Comparison of ENCODE assay signal across 17 cellular contexts in genomic region chr7:4144171-4144701, GRCh38.
A peak's percentile ranks its signal among the peaks of the same experiment; 100 is the strongest.
DNase-seq lines count a peak whose midpoint lies in the region; ATAC-seq, FAIRE-seq and TF ChIP-seq lines count a peak whose summit lies in the region.
"Had no signal": no experiment of that assay in that cellular context is flagged by ENCODE, and none has a peak within 500 bp of the region (broad histone marks: within the 10 kb centered on the region; RNA-seq: fewer than 3 reads in every experiment).

No MANE protein-coding gene starts in this region.

- H3K4me2 ChIP-seq in GM23338: peak overlapping the region; percentile 38; the same call in 1 of the 2 replicates

- H4K20me1 ChIP-seq in GM23338 (replicated peaks; ENCODE audit: insufficient read depth): no peaks in the 10 kb centered on the region

- DNase-seq in GM23338 (ENCODE audit: low spot score) (no peak), kidney (peak; percentile 39), DMS153 treated with DMSO at 0.1 percent for 48 hours (lab: John Stamatoyannopoulos, UW; ENCODE audit: unreplicated experiment) (no peak)
- DNase-seq in activated naive CD4-positive, alpha-beta T cell treated with Interleukin-2 at 50 U/mL for 16 hours: no peak
- DNase-seq: DMS79, HCEC 1CT, NCI-H510A treated with DMSO at 0.1 percent for 48 hours, small intestine had no signal

- no peaks in the 10 kb centered on the region for H3K79me2 ChIP-seq in GM23338 (replicated peaks; ENCODE audit: insufficient read depth)

- no peaks in the 10 kb centered on the region for H3K27me3 ChIP-seq in GM23338 (ENCODE audit: insufficient read depth)
- H3K27me3 ChIP-seq in rectal smooth muscle tissue (ENCODE audit: control insufficient read depth, insufficient read depth, low read length): no peaks in the 10 kb centered on the region

- H3K36me3 ChIP-seq in GM23338 (ENCODE audit: insufficient read depth): no peaks in the 10 kb centered on the region
- H3K36me3 ChIP-seq in kidney (ENCODE audit: control insufficient read depth in 1 of 2, insufficient read depth in 2 of 2, low read length in 2 of 2): no peaks in the 10 kb centered on the region
- no peaks in the 10 kb centered on the region for H3K36me3 ChIP-seq in rectal smooth muscle tissue (ENCODE audit: control insufficient read depth, insufficient read depth, low read length)
- H3K36me3 ChIP-seq: neutrophil had no signal

- peaks cover 14% of the 10 kb centered on the region for H3K27me3 Mint-ChIP-seq in GM23338 (ENCODE audit: insufficient read depth, low read depth, poor library complexity)

- H3K9ac ChIP-seq in kidney (ENCODE audit: low read length in 2 of 2) (no peak overlapping the region), rectal smooth muscle tissue (ENCODE audit: low read length) (no peak overlapping the region)

- peaks cover 4% of the 10 kb centered on the region; the same call in 1 of the 2 replicates for H3K4me1 ChIP-seq in GM23338 (ENCODE audit: insufficient read depth)
- H3K4me1 ChIP-seq in kidney (ENCODE audit: control insufficient read depth in 1 of 2, insufficient read depth in 1 of 2, low read depth in 1 of 2, low read length in 2 of 2): peaks cover 0 to 3% of the 10 kb centered on the region in 2 donors
- H3K4me1 ChIP-seq in rectal smooth muscle tissue (ENCODE audit: control insufficient read depth, insufficient read depth, low read length): peaks cover 5% of the 10 kb centered on the region

- no peaks in the 10 kb centered on the region for H3F3A ChIP-seq in GM23338 (replicated peaks; ENCODE audit: low read depth)

- peaks cover 4% of the 10 kb centered on the region; the same call in 2 of the 3 replicates for H3K9me3 Mint-ChIP-seq in GM23338
- H3K9me3 Mint-ChIP-seq: activated naive CD4-positive, alpha-beta T cell treated with anti-CD3 and anti-CD28 coated beads, Interleukin-2, amount 50 U/mL, for 72 hours had no signal

- no peak overlapping the region for H3K4me3 ChIP-seq in GM23338
- peak overlapping the region in 1 of 2 donors; percentile 21 for H3K4me3 ChIP-seq in kidney (ENCODE audit: low read length in 2 of 2)
- peak overlapping the region; percentile 51 for H3K4me3 ChIP-seq in rectal smooth muscle tissue (ENCODE audit: low read length)
- H3K4me3 ChIP-seq: K562, SK-N-MC had no signal

- H3K4me3 Mint-ChIP-seq in GM23338: peak overlapping the region; percentile 55
- H3K4me3 Mint-ChIP-seq: B cell had no signal

- peak overlapping the region; percentile 72; the same call in 1 of the 2 replicates for H3K27ac Mint-ChIP-seq in GM23338
- H3K27ac Mint-ChIP-seq: B cell had no signal

- TF ChIP-seq CTCF in GM23338 (conservative IDR thresholded peaks at IDR 0.05; ENCODE audit: low read depth in 2 of 2) (no peak), kidney (IDR thresholded peaks at IDR 0.05; ENCODE audit: borderline replicate concordance, extremely low read depth, insufficient read depth) (no peak)

- H3K27ac ChIP-seq in GM23338 (ENCODE audit: low read depth) (no peak overlapping the region), kidney (ENCODE audit: low read depth in 2 of 2, low read length in 2 of 2) (no peak overlapping the region), rectal smooth muscle tissue (ENCODE audit: low read depth, low read length) (no peak overlapping the region)
- H3K27ac ChIP-seq: neutrophil, SK-N-MC, VCaP had no signal

- FAIRE-seq in kidney (lab: Jason Lieb, UNC): no peak
- FAIRE-seq: K562, small intestine had no signal

- ATAC-seq in GM23338 (peak; percentile 22), SK-N-SH treated with all-trans-retinoic acid at 6 μM for 48 hours (peak; percentile 29; the same call in 1 of the 3 replicates), GM19452 (IDR thresholded peaks at IDR 0.05; ENCODE audit: unreplicated experiment) (no peak)
- ATAC-seq: K562 had no signal

- intact Hi-C loops in kidney (cut with DNase I): no loop called here

- H3K36me3 Mint-ChIP-seq in GM23338 (ENCODE audit: low read depth): no peaks in the 10 kb centered on the region
- H3K36me3 Mint-ChIP-seq: activated naive CD4-positive, alpha-beta T cell treated with anti-CD3 and anti-CD28 coated beads, Interleukin-2, amount 50 U/mL, for 72 hours had no signal

- H3K4me1 Mint-ChIP-seq in GM23338: peaks cover 47% of the 10 kb centered on the region
- H3K4me1 Mint-ChIP-seq: B cell had no signal

- H2AFZ ChIP-seq in GM23338: peak overlapping the region; percentile 83

- H3K9me2 ChIP-seq in GM23338 (ENCODE audit: insufficient read depth): no peaks in the 10 kb centered on the region

- H3K9me3 ChIP-seq in kidney (ENCODE audit: control insufficient read depth in 1 of 2, low read length in 2 of 2): no peaks in the 10 kb centered on the region
- H3K9me3 ChIP-seq: neutrophil had no signal

TF ChIP-seq in GM23338, 12 proteins besides CTCF, POLR2A, EP300 and RAD21 (continues in another document):
- TF ChIP-seq EZH2phosphoT487 (IDR thresholded peaks at IDR 0.05; ENCODE audit: unreplicated experiment) (no peak), STAT1 (IDR thresholded peaks at IDR 0.05; ENCODE audit: unreplicated experiment) (no peak)

TF ChIP-seq in SK-N-SH treated with all-trans-retinoic acid at 6 μM for 48 hours, 23 proteins besides CTCF, POLR2A, EP300 and RAD21 (continues in another document):
- TF ChIP-seq GLIS3 (CRISPR knock-in tag; IDR thresholded peaks at IDR 0.05) (no peak), SNAI2 (CRISPR knock-in tag; IDR thresholded peaks at IDR 0.05) (no peak), ZNF70 (CRISPR knock-in tag; IDR thresholded peaks at IDR 0.05) (no peak; the same call in 1 of the 2 replicates), ARNTL (CRISPR knock-in tag; IDR thresholded peaks at IDR 0.05; ENCODE audit: borderline replicate concordance, low read depth) (no peak), BACH2 (CRISPR knock-in tag; IDR thresholded peaks at IDR 0.05; ENCODE audit: borderline replicate concordance) (no peak), ZNF8 (CRISPR knock-in tag; IDR thresholded peaks at IDR 0.05) (no peak), ESRRG (CRISPR knock-in tag; IDR thresholded peaks at IDR 0.05) (no peak), ZFP3 (CRISPR knock-in tag; IDR thresholded peaks at IDR 0.05) (no peak), ZNF565 (CRISPR knock-in tag; conservative IDR thresholded peaks at IDR 0.05; ENCODE audit: low read depth) (no peak), CSRNP3 (CRISPR knock-in tag; IDR thresholded peaks at IDR 0.05) (no peak), RARB (CRISPR knock-in tag; IDR thresholded peaks at IDR 0.05) (no peak), PPARA (CRISPR knock-in tag; IDR thresholded peaks at IDR 0.05; ENCODE audit: borderline replicate concordance) (no peak), TCF4 (CRISPR knock-in tag; IDR thresholded peaks at IDR 0.05; ENCODE audit: borderline replicate concordance) (no peak), TOX (CRISPR knock-in tag; IDR thresholded peaks at IDR 0.05; ENCODE audit: borderline replicate concordance) (no peak), TSHZ2 (CRISPR knock-in tag; IDR thresholded peaks at IDR 0.05) (no peak)
- TF ChIP-seq, protein P1, sequence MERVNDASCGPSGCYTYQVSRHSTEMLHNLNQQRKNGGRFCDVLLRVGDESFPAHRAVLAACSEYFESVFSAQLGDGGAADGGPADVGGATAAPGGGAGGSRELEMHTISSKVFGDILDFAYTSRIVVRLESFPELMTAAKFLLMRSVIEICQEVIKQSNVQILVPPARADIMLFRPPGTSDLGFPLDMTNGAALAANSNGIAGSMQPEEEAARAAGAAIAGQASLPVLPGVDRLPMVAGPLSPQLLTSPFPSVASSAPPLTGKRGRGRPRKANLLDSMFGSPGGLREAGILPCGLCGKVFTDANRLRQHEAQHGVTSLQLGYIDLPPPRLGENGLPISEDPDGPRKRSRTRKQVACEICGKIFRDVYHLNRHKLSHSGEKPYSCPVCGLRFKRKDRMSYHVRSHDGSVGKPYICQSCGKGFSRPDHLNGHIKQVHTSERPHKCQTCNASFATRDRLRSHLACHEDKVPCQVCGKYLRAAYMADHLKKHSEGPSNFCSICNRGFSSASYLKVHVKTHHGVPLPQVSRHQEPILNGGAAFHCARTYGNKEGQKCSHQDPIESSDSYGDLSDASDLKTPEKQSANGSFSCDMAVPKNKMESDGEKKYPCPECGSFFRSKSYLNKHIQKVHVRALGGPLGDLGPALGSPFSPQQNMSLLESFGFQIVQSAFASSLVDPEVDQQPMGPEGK (CRISPR knock-in tag; IDR thresholded peaks at IDR 0.05; ENCODE audit: borderline replicate concordance): no peak
